11 cellular contexts compared by ENCODE assay signal in the genomic region with DNA sequence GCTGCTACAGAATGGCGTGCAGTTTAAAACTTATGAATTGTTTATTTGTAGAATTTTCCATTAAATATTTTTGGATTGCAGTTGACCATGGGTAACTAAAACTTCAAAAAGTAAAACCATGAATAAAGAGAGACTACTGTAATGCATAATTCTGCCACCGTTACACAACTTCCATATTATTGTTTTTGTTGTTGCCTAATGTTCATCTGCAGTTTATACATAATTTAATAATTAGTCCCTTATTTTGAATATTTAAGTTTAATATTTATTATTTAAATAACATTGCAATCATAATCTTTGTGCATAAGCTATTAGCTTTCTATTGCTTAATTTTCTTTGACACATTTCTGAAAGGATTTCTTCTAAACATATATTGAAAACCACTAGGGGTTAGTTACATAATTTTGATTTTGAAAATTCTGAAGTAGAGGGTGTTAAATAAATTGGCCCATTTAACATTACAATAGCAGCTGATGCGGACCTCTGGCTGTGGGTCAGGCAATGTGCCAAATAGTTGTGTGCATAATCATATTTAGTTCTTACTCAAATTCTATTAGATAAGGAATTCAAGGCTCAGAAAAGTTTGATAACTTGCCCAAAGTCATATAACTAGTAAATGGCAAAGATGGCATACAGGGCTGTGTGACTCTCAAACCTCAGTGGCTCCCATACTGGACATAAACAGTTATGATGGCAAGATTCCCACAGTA. TPM values are rescaled to one million over a fixed set of nuclear protein-coding genes. Genes with fewer than 3 reads are reported as not detected.
A peak's percentile ranks its signal among the peaks of the same experiment; 100 is the strongest.
DNase-seq lines count a peak whose midpoint lies in the region; ATAC-seq and TF ChIP-seq lines count a peak whose summit lies in the region.
"Had no signal": no experiment of that assay in that cellular context is flagged by ENCODE, and none has a peak within 500 bp of the region (broad histone marks: within the 10 kb centered on the region; RNA-seq: fewer than 3 reads in every experiment).

No MANE protein-coding gene starts in this region.

- peak; percentile 11 for DNase-seq in NCI-H82 (lab: John Stamatoyannopoulos, UW)
- no peak for DNase-seq in NCI-H82 treated with DMSO at 0.1 percent for 48 hours (lab: John Stamatoyannopoulos, UW; ENCODE audit: unreplicated experiment)
- peak in 1 of 2 experiments; percentile 36 for DNase-seq in SJSA1 (ENCODE audit: low read depth in 1 of 2, low spot score in 2 of 2)
- peak; percentile 98 for DNase-seq in fibroblast of the aortic adventitia (ENCODE audit: low read depth)
- no peak for DNase-seq in SIG-M5 treated with dmso at 0.1 percent for 504 hours (lab: John Stamatoyannopoulos, UW; ENCODE audit: unreplicated experiment)
- no peak for DNase-seq in stimulated activated CD4-positive, alpha-beta T cell treated with anti-CD3 and anti-CD28 coated beads, Interleukin-1b, Interleukin-23, amount 100 ng/mL, for 48 hours
- DNase-seq in retina: no peak
- DNase-seq: activated CD8-positive, alpha-beta T cell treated with anti-CD3 and anti-CD28 coated beads, Interleukin-2, amount 10 ng/mL, durations not matched to agents 7 days and 5 days; CD8-positive, alpha-beta T cell had no signal

- H3K4me1 ChIP-seq in SJSA1 (replicated peaks): peaks cover 19% of the 10 kb centered on the region
- H3K4me1 ChIP-seq: pancreas had no signal

- H3K36me3 ChIP-seq in SJSA1: no peaks in the 10 kb centered on the region
- H3K36me3 ChIP-seq: pancreas had no signal

- ATAC-seq in GM18502 (IDR thresholded peaks at IDR 0.05; ENCODE audit: poor library complexity, unreplicated experiment): no peak
- ATAC-seq: activated CD8-positive, alpha-beta T cell treated with anti-CD3 and anti-CD28 coated beads, Interleukin-2, amount 10 ng/mL, durations not matched to agents 7 days and 5 days; CD8-positive, alpha-beta T cell had no signal

- no peaks in the 10 kb centered on the region for H3K9me3 ChIP-seq in SJSA1 (replicated peaks)
- H3K9me3 ChIP-seq: pancreas had no signal

- H3K27me3 ChIP-seq in SJSA1 (replicated peaks): no peaks in the 10 kb centered on the region

- no peak for TF ChIP-seq CTCF in fibroblast of the aortic adventitia (IDR thresholded peaks at IDR 0.05; ENCODE audit: insufficient read depth, low read length)

- no peak overlapping the region for H3K4me3 ChIP-seq in SJSA1
- no peak overlapping the region for H3K4me3 ChIP-seq in fibroblast of the aortic adventitia (ENCODE audit: low read depth, low read length)
- H3K4me3 ChIP-seq: pancreas had no signal

- 0 out of 2 replicates have a peak overlapping the region, but pooled peaks have one; percentile 5 for H3K27ac ChIP-seq in SJSA1
- H3K27ac ChIP-seq: pancreas had no signal

RNA-seq across cellular contexts. Expression of a gene that starts 31.1 kb away (rescaled TPM):
- 0.31 and 0.45 TPM in 2 replicates for total RNA-seq in SJSA1 (2014; rRNA removed; shearing (Covaris generic))
- 0.41 and 0.45 TPM in 2 replicates for total RNA-seq in fibroblast of the aortic adventitia (ENCODE audit: low replicate concordance)
- total RNA-seq: activated CD8-positive, alpha-beta T cell treated with anti-CD3 and anti-CD28 coated beads, Interleukin-2, amount 10 ng/mL, durations not matched to agents 7 days and 5 days; CD8-positive, alpha-beta T cell had no signal

Comparison
In these comparisons a context has a peak if more than half of its experiments do, and no peak if none do; other contexts are left out.
1. DNase-seq: peak in NCI-H82 (single experiment) and fibroblast of the aortic adventitia (single experiment); none in NCI-H82 treated with DMSO at 0.1 percent for 48 hours (single experiment), SIG-M5 treated with dmso at 0.1 percent for 504 hours (single experiment), stimulated activated CD4-positive, alpha-beta T cell treated with anti-CD3 and anti-CD28 coated beads, Interleukin-1b, Interleukin-23, amount 100 ng/mL, for 48 hours (single experiment) and retina (single experiment).